In the genomic region with DNA sequence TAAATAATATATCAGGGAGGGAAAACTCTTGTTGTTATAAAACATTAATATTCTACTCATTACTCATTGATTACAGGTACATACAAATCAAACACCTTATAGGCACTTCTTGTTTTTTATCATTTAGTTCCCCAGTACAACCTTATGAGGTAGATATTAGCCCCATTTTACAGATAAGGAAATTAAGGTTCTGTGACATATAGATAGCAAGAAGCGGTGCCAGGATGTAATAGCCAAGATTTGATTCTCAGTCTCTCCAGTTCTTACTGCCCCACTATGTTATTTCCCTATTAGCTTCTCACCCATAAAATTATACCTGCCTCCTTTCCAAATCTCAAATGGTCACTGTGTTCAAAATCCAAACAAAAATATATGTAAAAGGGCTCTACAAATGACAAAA, we compare ENCODE assay signal across 34 cellular contexts.
"Had no signal": no experiment of that assay in that cellular context is flagged by ENCODE, and none has a peak within 500 bp of the region (broad histone marks: within the 10 kb centered on the region; RNA-seq: fewer than 3 reads in every experiment).

No MANE protein-coding gene starts in this region.

- DNase-seq: activated effector memory CD4-positive, alpha-beta T cell treated with anti-CD3 and anti-CD28 coated beads, Interleukin-2, amount 50 U/mL, for 16 hours; activated effector memory CD4-positive, alpha-beta T cell treated with Interleukin-2 at 50 U/mL for 16 hours; activated gamma-delta T cell; activated gamma-delta T cell treated with Interleukin-2 at 50 U/mL for 16 hours; activated naive CD4-positive, alpha-beta T cell; activated naive CD4-positive, alpha-beta T cell treated with anti-CD3 and anti-CD28 coated beads for 36 hours; activated naive CD4-positive, alpha-beta T cell treated with anti-CD3 and anti-CD28 coated beads, Interleukin-2, amount 10 ng/mL, durations not matched to agents 7 days and 5 days; activated naive CD4-positive, alpha-beta T cell treated with anti-CD3 and anti-CD28 coated beads, Interleukin-2, amount 50 U/mL, for 16 hours; activated naive CD4-positive, alpha-beta T cell treated with Interleukin-2 at 50 U/mL for 16 hours; activated naive CD8-positive, alpha-beta T cell treated with anti-CD3 and anti-CD28 coated beads for 36 hours; activated naive CD8-positive, alpha-beta T cell treated with anti-CD3 and anti-CD28 coated beads, Interleukin-2, amount 10 ng/mL, durations not matched to agents 7 days and 5 days; activated naive CD8-positive, alpha-beta T cell treated with anti-CD3 and anti-CD28 coated beads, Interleukin-2, amount 50 U/mL, for 24 hours; activated T-cell treated with anti-CD3 and anti-CD28 coated beads, Interleukin-2, amount 50 U/mL, for 1 hour; activated T-cell treated with anti-CD3 and anti-CD28 coated beads, Interleukin-2, amount 50 U/mL, for 24 hours; activated T-cell treated with anti-CD3 and anti-CD28 coated beads, Interleukin-2, amount 50 U/mL, for 4 hours; activated T-cell treated with anti-CD3 and anti-CD28 coated beads, Interleukin-2, amount 50 U/mL, for 48 hours; activated T-cell treated with anti-CD3 and anti-CD28 coated beads, Interleukin-2, amount 50 U/mL, for 72 hours; amniotic stem cell; amygdala; anterior cingulate cortex; aorta; body of pancreas; brain microvascular endothelial cell; caudate nucleus; central memory CD4-positive, alpha-beta T cell; cerebellar nuclear complex had no signal

- H3K9me3 ChIP-seq: adrenal gland, ascending aorta, body of pancreas, breast epithelium had no signal

- H3K36me3 ChIP-seq: adrenal gland, ascending aorta, brain microvascular endothelial cell, breast epithelium, cardiac muscle cell had no signal

- H3K27me3 ChIP-seq: adrenal gland, ascending aorta, body of pancreas, brain microvascular endothelial cell, breast epithelium, cardiac muscle cell had no signal

- H3K4me3 ChIP-seq: adrenal gland, ascending aorta, body of pancreas, breast epithelium, cardiac muscle cell had no signal

- ATAC-seq: activated naive CD4-positive, alpha-beta T cell treated with anti-CD3 and anti-CD28 coated beads, Interleukin-2, amount 50 U/mL, for 72 hours; activated naive CD8-positive, alpha-beta T cell treated with anti-CD3 and anti-CD28 coated beads, Interleukin-2, amount 50 U/mL, for 24 hours; activated T-cell treated with anti-CD3 and anti-CD28 coated beads, Interleukin-2, amount 50 U/mL, for 4 hours; activated T-cell treated with anti-CD3 and anti-CD28 coated beads, Interleukin-2, amount 50 U/mL, for 72 hours; activated T-helper 17 cell treated with anti-CD3 and anti-CD28 coated beads, Interleukin-2, amount 50 U/mL, for 72 hours; body of pancreas had no signal

- FAIRE-seq: astrocyte, bronchial epithelial cell had no signal

- H3K4me1 ChIP-seq: ascending aorta, breast epithelium had no signal

- H3K27ac ChIP-seq: adrenal gland, ascending aorta, brain microvascular endothelial cell, breast epithelium, cardiac muscle cell had no signal
